ENCODE assay signal across 14 cellular contexts in genomic region chr21:44331650-44332306, GRCh38.
DNase-seq lines count a peak whose midpoint lies in the region; ATAC-seq and TF ChIP-seq lines count a peak whose summit lies in the region.
"Had no signal": no experiment of that assay in that cellular context is flagged by ENCODE, and none has a peak within 500 bp of the region (broad histone marks: within the 10 kb centered on the region; RNA-seq: fewer than 3 reads in every experiment).

No MANE protein-coding gene starts in this region.

- ATAC-seq in stimulated activated naive B cell treated with anti-CD40 and anti-IgM and Interleukin-4, amounts not matched to agents 10 μg/mL and 1 μg/mL and 100 μg/mL, for 72 hours (replicated peaks): no peak
- no peak for ATAC-seq in HG03354 (IDR thresholded peaks at IDR 0.05; ENCODE audit: poor library complexity, severe bottlenecking, unreplicated experiment)
- ATAC-seq in GM18520 (IDR thresholded peaks at IDR 0.05; ENCODE audit: unreplicated experiment): no peak
- ATAC-seq in HG03457 (IDR thresholded peaks at IDR 0.05; ENCODE audit: unreplicated experiment): no peak
- ATAC-seq: activated CD8-positive, alpha-beta T cell treated with anti-CD3 and anti-CD28 coated beads for 36 hours had no signal

- no peak overlapping the region for H3K4me3 ChIP-seq in fibroblast of mammary gland (ENCODE audit: control insufficient read depth, low read depth, low read length)
- H3K4me3 ChIP-seq: left ventricle myocardium inferior had no signal

- POLR2A ChIA-PET in RWPE1 (lab: Yijun Ruan, JAX; ENCODE audit: low non-redundant PET): no interaction called here

- no peak overlapping the region for H3K27ac ChIP-seq in RWPE1
- H3K27ac ChIP-seq: left ventricle myocardium inferior had no signal

- no peak overlapping the region for H3K4me3 Mint-ChIP-seq in activated naive CD4-positive, alpha-beta T cell treated with anti-CD3 and anti-CD28 coated beads, Interleukin-2, amount 50 U/mL, for 24 hours
- no peak overlapping the region for H3K4me3 Mint-ChIP-seq in stimulated activated naive B cell treated with anti-CD40 and anti-IgM and Interleukin-4, amounts not matched to agents 10 μg/mL and 1 μg/mL and 100 μg/mL, for 72 hours
- H3K4me3 Mint-ChIP-seq: activated CD8-positive, alpha-beta T cell treated with anti-CD3 and anti-CD28 coated beads for 36 hours; dendritic cell treated with granulocyte-macrophage colony-stimulating factor and Interleukin-4, amounts not matched to agents 40 ng/mL and 50 ng/mL, for 4 days had no signal

- no peaks in the 10 kb centered on the region for H3K27me3 Mint-ChIP-seq in activated naive CD4-positive, alpha-beta T cell treated with anti-CD3 and anti-CD28 coated beads, Interleukin-2, amount 50 U/mL, for 24 hours
- no peaks in the 10 kb centered on the region for H3K27me3 Mint-ChIP-seq in stimulated activated naive B cell treated with anti-CD40 and anti-IgM and Interleukin-4, amounts not matched to agents 10 μg/mL and 1 μg/mL and 100 μg/mL, for 72 hours
- H3K27me3 Mint-ChIP-seq: activated CD8-positive, alpha-beta T cell treated with anti-CD3 and anti-CD28 coated beads for 36 hours; dendritic cell treated with granulocyte-macrophage colony-stimulating factor and Interleukin-4, amounts not matched to agents 40 ng/mL and 50 ng/mL, for 4 days had no signal

- no peaks in the 10 kb centered on the region for H3K4me1 Mint-ChIP-seq in activated naive CD4-positive, alpha-beta T cell treated with anti-CD3 and anti-CD28 coated beads, Interleukin-2, amount 50 U/mL, for 24 hours
- H3K4me1 Mint-ChIP-seq in stimulated activated naive B cell treated with anti-CD40 and anti-IgM and Interleukin-4, amounts not matched to agents 10 μg/mL and 1 μg/mL and 100 μg/mL, for 72 hours: peaks cover 0 to 2% of the 10 kb centered on the region in 2 donors

- DNase-seq in activated naive CD4-positive, alpha-beta T cell treated with Interleukin-2 at 50 U/mL for 16 hours: no peak
- DNase-seq in RWPE1 (ENCODE audit: low spot score) (peak; percentile 13), fibroblast of mammary gland (ENCODE audit: low read depth) (peak; percentile 15)
- DNase-seq in stimulated activated naive B cell treated with anti-CD40 and anti-IgM and Interleukin-4, amounts not matched to agents 10 μg/mL and 1 μg/mL and 100 μg/mL, for 72 hours: no peak
- DNase-seq: activated CD8-positive, alpha-beta T cell treated with anti-CD3 and anti-CD28 coated beads for 36 hours; activated naive CD4-positive, alpha-beta T cell treated with anti-CD3 and anti-CD28 coated beads, Interleukin-2, amount 50 U/mL, for 16 hours; KG1; left ventricle myocardium inferior; NCI-H2081 had no signal

- no peaks in the 10 kb centered on the region for H3K36me3 Mint-ChIP-seq in activated naive CD4-positive, alpha-beta T cell treated with anti-CD3 and anti-CD28 coated beads, Interleukin-2, amount 50 U/mL, for 24 hours
- H3K36me3 Mint-ChIP-seq in stimulated activated naive B cell treated with anti-CD40 and anti-IgM and Interleukin-4, amounts not matched to agents 10 μg/mL and 1 μg/mL and 100 μg/mL, for 72 hours: peaks cover 28 to 43% of the 10 kb centered on the region in 2 donors

- CTCF ChIA-PET in RWPE1 (lab: Yijun Ruan, JAX): interaction anchor here (0.7 kb wide), 1 partner anchor 315 kb away, joined by 3 read pairs; no protein-coding TSS in a partner anchor

- TF ChIP-seq CTCF in RWPE1 (conservative IDR thresholded peaks at IDR 0.05; ENCODE audit: low read depth): no peak
- no peak for TF ChIP-seq CTCF in fibroblast of mammary gland (conservative IDR thresholded peaks at IDR 0.05; ENCODE audit: control insufficient read depth, insufficient read depth, low read depth, low read length)

- no peaks in the 10 kb centered on the region for H3K9me3 Mint-ChIP-seq in activated naive CD4-positive, alpha-beta T cell treated with anti-CD3 and anti-CD28 coated beads, Interleukin-2, amount 50 U/mL, for 24 hours
- H3K9me3 Mint-ChIP-seq in stimulated activated naive B cell treated with anti-CD40 and anti-IgM and Interleukin-4, amounts not matched to agents 10 μg/mL and 1 μg/mL and 100 μg/mL, for 72 hours: no peaks in the 10 kb centered on the region
- H3K9me3 Mint-ChIP-seq: activated CD8-positive, alpha-beta T cell treated with anti-CD3 and anti-CD28 coated beads for 36 hours; dendritic cell treated with granulocyte-macrophage colony-stimulating factor and Interleukin-4, amounts not matched to agents 40 ng/mL and 50 ng/mL, for 4 days had no signal

- peak overlapping the region; percentile 39 for H3K27ac Mint-ChIP-seq in activated naive CD4-positive, alpha-beta T cell treated with anti-CD3 and anti-CD28 coated beads, Interleukin-2, amount 50 U/mL, for 24 hours
- peak overlapping the region; percentile 87 for H3K27ac Mint-ChIP-seq in stimulated activated naive B cell treated with anti-CD40 and anti-IgM and Interleukin-4, amounts not matched to agents 10 μg/mL and 1 μg/mL and 100 μg/mL, for 72 hours
- H3K27ac Mint-ChIP-seq: activated CD8-positive, alpha-beta T cell treated with anti-CD3 and anti-CD28 coated beads for 36 hours; dendritic cell treated with granulocyte-macrophage colony-stimulating factor and Interleukin-4, amounts not matched to agents 40 ng/mL and 50 ng/mL, for 4 days had no signal

Comparison
In these comparisons a context has a peak if more than half of its experiments do, and no peak if none do; other contexts are left out.
1. DNase-seq: peak in RWPE1 (single experiment) and fibroblast of mammary gland (single experiment); none in activated naive CD4-positive, alpha-beta T cell treated with Interleukin-2 at 50 U/mL for 16 hours (single experiment) and stimulated activated naive B cell treated with anti-CD40 and anti-IgM and Interleukin-4, amounts not matched to agents 10 μg/mL and 1 μg/mL and 100 μg/mL, for 72 hours (single experiment).